ENCODE assay signal across 1 cellular context in the genomic region with DNA sequence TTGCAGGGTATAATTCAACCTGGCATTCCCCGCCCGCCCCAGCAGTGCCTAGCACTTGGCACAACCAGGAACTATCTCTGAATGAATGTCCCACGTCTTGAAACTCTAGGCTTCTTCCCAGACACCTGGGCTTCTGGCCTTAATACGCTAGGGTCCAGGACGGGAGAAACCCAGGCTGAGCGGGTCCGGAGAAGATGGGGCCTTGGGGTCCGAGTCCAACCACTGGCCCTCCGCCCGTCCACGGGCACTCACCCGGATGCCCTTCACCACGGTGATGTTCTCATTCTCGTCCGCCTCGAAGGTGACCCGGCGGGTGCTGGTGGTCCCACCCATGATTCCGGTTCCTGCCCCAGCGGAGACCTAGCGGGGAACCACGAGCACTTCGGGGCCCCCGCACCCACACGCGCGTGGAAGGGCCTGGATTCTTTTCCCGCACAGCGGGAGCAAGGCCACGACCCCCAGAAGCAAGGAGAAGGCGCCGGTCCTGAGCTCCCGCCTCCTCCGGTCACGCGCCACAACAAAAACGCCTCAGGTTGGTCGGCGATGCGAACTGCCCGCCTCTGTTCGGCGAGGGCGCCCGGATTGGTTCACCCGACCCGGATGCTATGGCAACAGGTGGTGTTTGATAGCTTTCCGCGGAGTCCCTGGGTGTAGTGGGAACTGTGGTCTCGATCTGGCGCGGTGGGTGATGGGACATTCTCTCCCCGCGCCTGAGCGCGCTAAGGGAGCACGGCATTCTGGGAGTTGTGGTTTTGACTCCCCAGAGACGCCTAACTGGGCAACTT.
A peak's percentile ranks its signal among the peaks of the same experiment; 100 is the strongest.
TF ChIP-seq lines count a peak whose summit lies in the region.

Gene CHCHD3, minus strand, starts transcription at position 486 of the 785 bp plus-strand sequence. Its CDS starts 153 bp downstream, at position 333.

TF ChIP-seq in HepG2, 621 proteins besides CTCF, POLR2A, EP300 and RAD21 (continued from another document and continues in another):
- TF ChIP-seq IKZF5 (CRISPR knock-in tag; IDR thresholded peaks at IDR 0.05) (no peak; the same call in 1 of the 2 replicates), ZNF580 (CRISPR knock-in tag; IDR thresholded peaks at IDR 0.05; ENCODE audit: borderline replicate concordance, low read depth) (peak; percentile 69; the same call in 1 of the 2 replicates), NCOA2 (CRISPR knock-in tag; IDR thresholded peaks at IDR 0.05) (0 out of 2 replicates have a peak, but pooled peaks have one; percentile 18), MXI1 (IDR thresholded peaks at IDR 0.05; ENCODE audit: borderline replicate concordance, low read depth, low read length) (peak; percentile 94; the same call in 2 of the 3 replicates), ZEB1 (IDR thresholded peaks at IDR 0.05; ENCODE audit: insufficient replicate concordance, low read depth) (no peak), ZNF781 (CRISPR knock-in tag; IDR thresholded peaks at IDR 0.05; ENCODE audit: borderline replicate concordance, not compliant biosample characterization) (peak; percentile 56), ZSCAN9 (CRISPR knock-in tag; IDR thresholded peaks at IDR 0.05; ENCODE audit: borderline replicate concordance) (peak; percentile 46; the same call in 1 of the 2 replicates), YEATS4 (CRISPR knock-in tag; IDR thresholded peaks at IDR 0.05; ENCODE audit: borderline replicate concordance) (peak; percentile 78; the same call in 1 of the 2 replicates), PRPF4 (IDR thresholded peaks at IDR 0.05; ENCODE audit: low read depth, low read length, poor library complexity, severe bottlenecking) (no peak), IRF2 (CRISPR knock-in tag; IDR thresholded peaks at IDR 0.05) (peak; percentile 97), POLR2G (IDR thresholded peaks at IDR 0.05; ENCODE audit: low read depth, low read length) (peak; percentile 81), ZNF83 (CRISPR knock-in tag; IDR thresholded peaks at IDR 0.05; ENCODE audit: borderline replicate concordance) (peak; percentile 39; the same call in 1 of the 2 replicates), ADNP (CRISPR knock-in tag; IDR thresholded peaks at IDR 0.05) (no peak), SALL1 (CRISPR knock-in tag; IDR thresholded peaks at IDR 0.05) (peak; percentile 72; the same call in 1 of the 2 replicates), HDAC6 (IDR thresholded peaks at IDR 0.05; ENCODE audit: low read depth, low read length) (no peak), ZNF12 (CRISPR knock-in tag; IDR thresholded peaks at IDR 0.05) (no peak), ZNF441 (CRISPR knock-in tag; IDR thresholded peaks at IDR 0.05; ENCODE audit: borderline replicate concordance) (peak; percentile 63; the same call in 1 of the 2 replicates), RORA (CRISPR knock-in tag; IDR thresholded peaks at IDR 0.05) (no peak), HES4 (CRISPR knock-in tag; IDR thresholded peaks at IDR 0.05; ENCODE audit: borderline replicate concordance) (peak; percentile 56; the same call in 1 of the 2 replicates), ZBTB42 (CRISPR knock-in tag; IDR thresholded peaks at IDR 0.05) (no peak), RXRB (CRISPR knock-in tag; IDR thresholded peaks at IDR 0.05; ENCODE audit: borderline replicate concordance) (peak; percentile 28; the same call in 1 of the 2 replicates), BCL3 (CRISPR knock-in tag; IDR thresholded peaks at IDR 0.05) (no peak), MTF1 (CRISPR knock-in tag; IDR thresholded peaks at IDR 0.05) (no peak), NFKB2 (CRISPR knock-in tag; IDR thresholded peaks at IDR 0.05; ENCODE audit: borderline replicate concordance) (peak; percentile 87; the same call in 1 of the 2 replicates), TGIF2 (CRISPR knock-in tag; IDR thresholded peaks at IDR 0.05) (0 out of 2 replicates have a peak, but pooled peaks have one; percentile 55), ZFAT (CRISPR knock-in tag; conservative IDR thresholded peaks at IDR 0.05) (no peak), YEATS2 (CRISPR knock-in tag; IDR thresholded peaks at IDR 0.05; ENCODE audit: borderline replicate concordance) (peak; percentile 89), ZNF224 (CRISPR knock-in tag; IDR thresholded peaks at IDR 0.05) (no peak)
- TF ChIP-seq, protein P1, sequence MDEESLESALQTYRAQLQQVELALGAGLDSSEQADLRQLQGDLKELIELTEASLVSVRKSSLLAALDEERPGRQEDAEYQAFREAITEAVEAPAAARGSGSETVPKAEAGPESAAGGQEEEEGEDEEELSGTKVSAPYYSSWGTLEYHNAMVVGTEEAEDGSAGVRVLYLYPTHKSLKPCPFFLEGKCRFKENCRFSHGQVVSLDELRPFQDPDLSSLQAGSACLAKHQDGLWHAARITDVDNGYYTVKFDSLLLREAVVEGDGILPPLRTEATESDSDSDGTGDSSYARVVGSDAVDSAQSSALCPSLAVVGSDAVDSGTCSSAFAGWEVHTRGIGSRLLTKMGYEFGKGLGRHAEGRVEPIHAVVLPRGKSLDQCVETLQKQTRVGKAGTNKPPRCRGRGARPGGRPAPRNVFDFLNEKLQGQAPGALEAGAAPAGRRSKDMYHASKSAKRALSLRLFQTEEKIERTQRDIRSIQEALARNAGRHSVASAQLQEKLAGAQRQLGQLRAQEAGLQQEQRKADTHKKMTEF (CRISPR knock-in tag; IDR thresholded peaks at IDR 0.05), result peak; percentile 52; the same call in 1 of the 2 replicates
- TF ChIP-seq, protein P2, sequence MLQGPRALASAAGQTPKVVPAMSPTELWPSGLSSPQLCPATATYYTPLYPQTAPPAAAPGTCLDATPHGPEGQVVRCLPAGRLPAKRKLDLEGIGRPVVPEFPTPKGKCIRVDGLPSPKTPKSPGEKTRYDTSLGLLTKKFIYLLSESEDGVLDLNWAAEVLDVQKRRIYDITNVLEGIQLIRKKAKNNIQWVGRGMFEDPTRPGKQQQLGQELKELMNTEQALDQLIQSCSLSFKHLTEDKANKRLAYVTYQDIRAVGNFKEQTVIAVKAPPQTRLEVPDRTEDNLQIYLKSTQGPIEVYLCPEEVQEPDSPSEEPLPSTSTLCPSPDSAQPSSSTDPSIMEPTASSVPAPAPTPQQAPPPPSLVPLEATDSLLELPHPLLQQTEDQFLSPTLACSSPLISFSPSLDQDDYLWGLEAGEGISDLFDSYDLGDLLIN (CRISPR knock-in tag; IDR thresholded peaks at IDR 0.05; ENCODE audit: borderline replicate concordance), result peak; percentile 32; the same call in 1 of the 2 replicates
- TF ChIP-seq, protein P3, sequence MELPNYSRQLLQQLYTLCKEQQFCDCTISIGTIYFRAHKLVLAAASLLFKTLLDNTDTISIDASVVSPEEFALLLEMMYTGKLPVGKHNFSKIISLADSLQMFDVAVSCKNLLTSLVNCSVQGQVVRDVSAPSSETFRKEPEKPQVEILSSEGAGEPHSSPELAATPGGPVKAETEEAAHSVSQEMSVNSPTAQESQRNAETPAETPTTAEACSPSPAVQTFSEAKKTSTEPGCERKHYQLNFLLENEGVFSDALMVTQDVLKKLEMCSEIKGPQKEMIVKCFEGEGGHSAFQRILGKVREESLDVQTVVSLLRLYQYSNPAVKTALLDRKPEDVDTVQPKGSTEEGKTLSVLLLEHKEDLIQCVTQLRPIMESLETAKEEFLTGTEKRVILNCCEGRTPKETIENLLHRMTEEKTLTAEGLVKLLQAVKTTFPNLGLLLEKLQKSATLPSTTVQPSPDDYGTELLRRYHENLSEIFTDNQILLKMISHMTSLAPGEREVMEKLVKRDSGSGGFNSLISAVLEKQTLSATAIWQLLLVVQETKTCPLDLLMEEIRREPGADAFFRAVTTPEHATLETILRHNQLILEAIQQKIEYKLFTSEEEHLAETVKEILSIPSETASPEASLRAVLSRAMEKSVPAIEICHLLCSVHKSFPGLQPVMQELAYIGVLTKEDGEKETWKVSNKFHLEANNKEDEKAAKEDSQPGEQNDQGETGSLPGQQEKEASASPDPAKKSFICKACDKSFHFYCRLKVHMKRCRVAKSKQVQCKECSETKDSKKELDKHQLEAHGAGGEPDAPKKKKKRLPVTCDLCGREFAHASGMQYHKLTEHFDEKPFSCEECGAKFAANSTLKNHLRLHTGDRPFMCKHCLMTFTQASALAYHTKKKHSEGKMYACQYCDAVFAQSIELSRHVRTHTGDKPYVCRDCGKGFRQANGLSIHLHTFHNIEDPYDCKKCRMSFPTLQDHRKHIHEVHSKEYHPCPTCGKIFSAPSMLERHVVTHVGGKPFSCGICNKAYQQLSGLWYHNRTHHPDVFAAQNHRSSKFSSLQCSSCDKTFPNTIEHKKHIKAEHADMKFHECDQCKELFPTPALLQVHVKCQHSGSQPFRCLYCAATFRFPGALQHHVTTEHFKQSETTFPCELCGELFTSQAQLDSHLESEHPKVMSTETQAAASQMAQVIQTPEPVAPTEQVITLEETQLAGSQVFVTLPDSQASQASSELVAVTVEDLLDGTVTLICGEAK (IDR thresholded peaks at IDR 0.05), result no peak
- TF ChIP-seq, protein P3 (CRISPR knock-in tag; IDR thresholded peaks at IDR 0.05), result 0 out of 2 replicates have a peak, but pooled peaks have one; percentile 45
- TF ChIP-seq, protein P4, sequence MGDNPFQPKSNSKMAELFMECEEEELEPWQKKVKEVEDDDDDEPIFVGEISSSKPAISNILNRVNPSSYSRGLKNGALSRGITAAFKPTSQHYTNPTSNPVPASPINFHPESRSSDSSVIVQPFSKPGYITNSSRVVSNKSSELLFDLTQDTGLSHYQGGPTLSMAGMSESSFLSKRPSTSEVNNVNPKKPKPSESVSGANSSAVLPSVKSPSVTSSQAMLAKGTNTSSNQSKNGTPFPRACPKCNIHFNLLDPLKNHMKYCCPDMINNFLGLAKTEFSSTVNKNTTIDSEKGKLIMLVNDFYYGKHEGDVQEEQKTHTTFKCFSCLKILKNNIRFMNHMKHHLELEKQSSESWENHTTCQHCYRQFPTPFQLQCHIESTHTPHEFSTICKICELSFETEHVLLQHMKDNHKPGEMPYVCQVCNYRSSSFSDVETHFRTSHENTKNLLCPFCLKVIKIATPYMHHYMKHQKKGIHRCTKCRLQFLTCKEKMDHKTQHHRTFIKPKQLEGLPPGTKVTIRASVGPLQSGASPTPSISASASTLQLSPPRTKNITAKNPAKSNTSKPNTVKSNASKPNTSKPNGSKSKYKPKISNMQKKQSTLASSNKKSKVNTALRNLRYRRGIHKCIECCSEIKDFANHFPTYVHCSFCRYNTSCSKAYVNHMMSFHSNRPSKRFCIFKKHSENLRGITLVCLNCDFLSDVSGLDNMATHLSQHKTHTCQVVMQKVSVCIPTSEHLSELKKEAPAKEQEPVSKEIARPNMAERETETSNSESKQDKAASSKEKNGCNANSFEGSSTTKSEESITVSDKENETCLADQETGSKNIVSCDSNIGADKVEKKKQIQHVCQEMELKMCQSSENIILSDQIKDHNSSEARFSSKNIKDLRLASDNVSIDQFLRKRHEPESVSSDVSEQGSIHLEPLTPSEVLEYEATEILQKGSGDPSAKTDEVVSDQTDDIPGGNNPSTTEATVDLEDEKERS (CRISPR knock-in tag; IDR thresholded peaks at IDR 0.05), result peak; percentile 32; the same call in 1 of the 2 replicates
- TF ChIP-seq, protein P5, sequence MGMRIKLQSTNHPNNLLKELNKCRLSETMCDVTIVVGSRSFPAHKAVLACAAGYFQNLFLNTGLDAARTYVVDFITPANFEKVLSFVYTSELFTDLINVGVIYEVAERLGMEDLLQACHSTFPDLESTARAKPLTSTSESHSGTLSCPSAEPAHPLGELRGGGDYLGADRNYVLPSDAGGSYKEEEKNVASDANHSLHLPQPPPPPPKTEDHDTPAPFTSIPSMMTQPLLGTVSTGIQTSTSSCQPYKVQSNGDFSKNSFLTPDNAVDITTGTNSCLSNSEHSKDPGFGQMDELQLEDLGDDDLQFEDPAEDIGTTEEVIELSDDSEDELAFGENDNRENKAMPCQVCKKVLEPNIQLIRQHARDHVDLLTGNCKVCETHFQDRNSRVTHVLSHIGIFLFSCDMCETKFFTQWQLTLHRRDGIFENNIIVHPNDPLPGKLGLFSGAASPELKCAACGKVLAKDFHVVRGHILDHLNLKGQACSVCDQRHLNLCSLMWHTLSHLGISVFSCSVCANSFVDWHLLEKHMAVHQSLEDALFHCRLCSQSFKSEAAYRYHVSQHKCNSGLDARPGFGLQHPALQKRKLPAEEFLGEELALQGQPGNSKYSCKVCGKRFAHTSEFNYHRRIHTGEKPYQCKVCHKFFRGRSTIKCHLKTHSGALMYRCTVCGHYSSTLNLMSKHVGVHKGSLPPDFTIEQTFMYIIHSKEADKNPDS (CRISPR knock-in tag; IDR thresholded peaks at IDR 0.05), result no peak
